In genomic region chr2:88227446-88227845, GRCh38 we compare ENCODE assay signal across 17 cellular contexts. TPM values are rescaled to one million over a fixed set of nuclear protein-coding genes. Genes with fewer than 3 reads are reported as not detected.
DNase-seq lines count a peak whose midpoint lies in the region; ATAC-seq lines count a peak whose summit lies in the region.
"Had no signal": no experiment of that assay in that cellular context is flagged by ENCODE, and none has a peak within 500 bp of the region (broad histone marks: within the 10 kb centered on the region; RNA-seq: fewer than 3 reads in every experiment).

No MANE protein-coding gene starts in this region.

- no peak overlapping the region for H3K4me3 Mint-ChIP-seq in activated CD8-positive, alpha-beta memory T cell treated with anti-CD3 and anti-CD28 coated beads, Interleukin-2, amount 10 ng/mL, durations not matched to agents 7 days and 5 days
- H3K4me3 Mint-ChIP-seq in activated CD4-positive, alpha-beta memory T cell treated with anti-CD3 and anti-CD28 coated beads, Interleukin-2, amount 10 ng/mL, durations not matched to agents 7 days and 5 days: no peak overlapping the region
- H3K4me3 Mint-ChIP-seq: activated naive CD4-positive, alpha-beta T cell treated with anti-CD3 and anti-CD28 coated beads, Interleukin-2, amount 10 ng/mL, durations not matched to agents 7 days and 5 days; nephron had no signal

- CTCF ChIA-PET in activated CD8-positive, alpha-beta memory T cell treated with anti-CD3 and anti-CD28 coated beads, Interleukin-2, amount 10 ng/mL, durations not matched to agents 7 days and 5 days (lab: Charles Lee): no interaction called here
- CTCF ChIA-PET in activated CD4-positive, alpha-beta memory T cell treated with anti-CD3 and anti-CD28 coated beads, Interleukin-2, amount 10 ng/mL, durations not matched to agents 7 days and 5 days (lab: Charles Lee): no interaction called here

- H3K9me3 Mint-ChIP-seq in activated CD8-positive, alpha-beta memory T cell treated with anti-CD3 and anti-CD28 coated beads, Interleukin-2, amount 10 ng/mL, durations not matched to agents 7 days and 5 days (ENCODE audit: low read depth): no peaks in the 10 kb centered on the region
- H3K9me3 Mint-ChIP-seq in activated CD4-positive, alpha-beta memory T cell treated with anti-CD3 and anti-CD28 coated beads, Interleukin-2, amount 10 ng/mL, durations not matched to agents 7 days and 5 days: no peaks in the 10 kb centered on the region
- H3K9me3 Mint-ChIP-seq: activated naive CD4-positive, alpha-beta T cell treated with anti-CD3 and anti-CD28 coated beads, Interleukin-2, amount 10 ng/mL, durations not matched to agents 7 days and 5 days; nephron had no signal

- ATAC-seq in activated CD8-positive, alpha-beta memory T cell treated with anti-CD3 and anti-CD28 coated beads, Interleukin-2, amount 10 ng/mL, durations not matched to agents 7 days and 5 days: no peak
- ATAC-seq: heart right ventricle, left ventricle myocardium superior had no signal

- no peaks in the 10 kb centered on the region for H3K4me1 Mint-ChIP-seq in activated CD8-positive, alpha-beta memory T cell treated with anti-CD3 and anti-CD28 coated beads, Interleukin-2, amount 10 ng/mL, durations not matched to agents 7 days and 5 days
- no peaks in the 10 kb centered on the region for H3K4me1 Mint-ChIP-seq in activated CD4-positive, alpha-beta memory T cell treated with anti-CD3 and anti-CD28 coated beads, Interleukin-2, amount 10 ng/mL, durations not matched to agents 7 days and 5 days
- H3K4me1 Mint-ChIP-seq: activated naive CD4-positive, alpha-beta T cell treated with anti-CD3 and anti-CD28 coated beads, Interleukin-2, amount 10 ng/mL, durations not matched to agents 7 days and 5 days; nephron had no signal

- peaks cover 10% of the 10 kb centered on the region for H3K27me3 Mint-ChIP-seq in activated CD8-positive, alpha-beta memory T cell treated with anti-CD3 and anti-CD28 coated beads, Interleukin-2, amount 10 ng/mL, durations not matched to agents 7 days and 5 days
- H3K27me3 Mint-ChIP-seq in activated CD4-positive, alpha-beta memory T cell treated with anti-CD3 and anti-CD28 coated beads, Interleukin-2, amount 10 ng/mL, durations not matched to agents 7 days and 5 days: peaks cover 16% of the 10 kb centered on the region

- DNase-seq in activated CD8-positive, alpha-beta memory T cell treated with anti-CD3 and anti-CD28 coated beads, Interleukin-2, amount 10 ng/mL, durations not matched to agents 7 days and 5 days: peak; percentile 15
- no peak for DNase-seq in activated CD8-positive, alpha-beta memory T cell treated with anti-CD3 and anti-CD28 coated beads, Interleukin-2, amount 50 U/mL, for 48 hours
- peak; percentile 1 for DNase-seq in adipocyte (ENCODE audit: low read depth)
- peak; percentile 34 for DNase-seq in iPS-NIHi7 (ENCODE audit: extremely low spot score)
- DNase-seq in activated CD4-positive, alpha-beta memory T cell treated with anti-CD3 and anti-CD28 coated beads, Interleukin-2, amount 10 ng/mL, durations not matched to agents 7 days and 5 days: no peak
- DNase-seq in pons (ENCODE audit: low spot score): no peak
- DNase-seq in activated effector memory CD4-positive, alpha-beta T cell treated with Interleukin-2 at 50 U/mL for 16 hours: no peak
- DNase-seq in NK-92 treated with Interleukin-12 subunit alpha and Interleukin-12 subunit beta, amount 100 ng/mL, for 24 hours (lab: John Stamatoyannopoulos, UW): no peak
- DNase-seq: 8988T; activated naive CD4-positive, alpha-beta T cell treated with anti-CD3 and anti-CD28 coated beads, Interleukin-2, amount 10 ng/mL, durations not matched to agents 7 days and 5 days; Caco-2; caudate nucleus; heart right ventricle; left ventricle myocardium superior; stimulated activated naive CD4-positive, alpha-beta T cell had no signal

- H3K36me3 Mint-ChIP-seq in activated CD8-positive, alpha-beta memory T cell treated with anti-CD3 and anti-CD28 coated beads, Interleukin-2, amount 10 ng/mL, durations not matched to agents 7 days and 5 days: no peaks in the 10 kb centered on the region
- H3K36me3 Mint-ChIP-seq in activated CD4-positive, alpha-beta memory T cell treated with anti-CD3 and anti-CD28 coated beads, Interleukin-2, amount 10 ng/mL, durations not matched to agents 7 days and 5 days (ENCODE audit: low read depth): no peaks in the 10 kb centered on the region
- H3K36me3 Mint-ChIP-seq: activated naive CD4-positive, alpha-beta T cell treated with anti-CD3 and anti-CD28 coated beads, Interleukin-2, amount 10 ng/mL, durations not matched to agents 7 days and 5 days had no signal

- no peaks in the 10 kb centered on the region for H3K4me1 ChIP-seq in adipocyte (ENCODE audit: control insufficient read depth, insufficient read depth, low read length)
- H3K4me1 ChIP-seq: Caco-2, heart right ventricle had no signal

- no peaks in the 10 kb centered on the region for H3K36me3 ChIP-seq in adipocyte (ENCODE audit: control insufficient read depth, insufficient read depth, low read length, severe bottlenecking)
- H3K36me3 ChIP-seq: heart right ventricle had no signal

- no peak overlapping the region for H3K9ac ChIP-seq in adipocyte (ENCODE audit: low read length)

- H3K27ac Mint-ChIP-seq in activated CD8-positive, alpha-beta memory T cell treated with anti-CD3 and anti-CD28 coated beads, Interleukin-2, amount 10 ng/mL, durations not matched to agents 7 days and 5 days: no peak overlapping the region
- H3K27ac Mint-ChIP-seq in activated CD4-positive, alpha-beta memory T cell treated with anti-CD3 and anti-CD28 coated beads, Interleukin-2, amount 10 ng/mL, durations not matched to agents 7 days and 5 days: no peak overlapping the region
- H3K27ac Mint-ChIP-seq: activated naive CD4-positive, alpha-beta T cell treated with anti-CD3 and anti-CD28 coated beads, Interleukin-2, amount 10 ng/mL, durations not matched to agents 7 days and 5 days; nephron had no signal

- H3K9me3 ChIP-seq in adipocyte (ENCODE audit: control insufficient read depth, low read length): no peaks in the 10 kb centered on the region
- H3K9me3 ChIP-seq: Caco-2, heart right ventricle had no signal

- POLR2A ChIA-PET in activated CD4-positive, alpha-beta memory T cell treated with anti-CD3 and anti-CD28 coated beads, Interleukin-2, amount 10 ng/mL, durations not matched to agents 7 days and 5 days (lab: Charles Lee): no interaction called here

- no peak overlapping the region for H3K4me3 ChIP-seq in adipocyte (ENCODE audit: low read length)
- H3K4me3 ChIP-seq: heart right ventricle, SK-N-MC had no signal

- no peaks in the 10 kb centered on the region for H3K27me3 ChIP-seq in adipocyte (replicated peaks; ENCODE audit: control insufficient read depth, insufficient read depth, low read length)

RNA-seq across cellular contexts. Expression of gene THNSL2, which starts 57.3 kb away (rescaled TPM):
- under 1 TPM; 0.53 to 0.77 TPM for total RNA-seq in activated CD8-positive, alpha-beta memory T cell treated with anti-CD3 and anti-CD28 coated beads, Interleukin-2, amount 10 ng/mL, durations not matched to agents 7 days and 5 days
- total RNA-seq in activated CD4-positive, alpha-beta memory T cell treated with anti-CD3 and anti-CD28 coated beads, Interleukin-2, amount 10 ng/mL, durations not matched to agents 7 days and 5 days: not detected

Comparison
In these comparisons a context has a peak if more than half of its experiments do, and no peak if none do; other contexts are left out.
1. DNase-seq: peak in activated CD8-positive, alpha-beta memory T cell treated with anti-CD3 and anti-CD28 coated beads, Interleukin-2, amount 10 ng/mL, durations not matched to agents 7 days and 5 days (single experiment), adipocyte (single experiment) and iPS-NIHi7 (single experiment); none in activated CD8-positive, alpha-beta memory T cell treated with anti-CD3 and anti-CD28 coated beads, Interleukin-2, amount 50 U/mL, for 48 hours (single experiment), activated CD4-positive, alpha-beta memory T cell treated with anti-CD3 and anti-CD28 coated beads, Interleukin-2, amount 10 ng/mL, durations not matched to agents 7 days and 5 days (single experiment), pons (single experiment), activated effector memory CD4-positive, alpha-beta T cell treated with Interleukin-2 at 50 U/mL for 16 hours (single experiment) and NK-92 treated with Interleukin-12 subunit alpha and Interleukin-12 subunit beta, amount 100 ng/mL, for 24 hours (single experiment).